Comparison of ENCODE assay signal across 16 cellular contexts in the genomic region with DNA sequence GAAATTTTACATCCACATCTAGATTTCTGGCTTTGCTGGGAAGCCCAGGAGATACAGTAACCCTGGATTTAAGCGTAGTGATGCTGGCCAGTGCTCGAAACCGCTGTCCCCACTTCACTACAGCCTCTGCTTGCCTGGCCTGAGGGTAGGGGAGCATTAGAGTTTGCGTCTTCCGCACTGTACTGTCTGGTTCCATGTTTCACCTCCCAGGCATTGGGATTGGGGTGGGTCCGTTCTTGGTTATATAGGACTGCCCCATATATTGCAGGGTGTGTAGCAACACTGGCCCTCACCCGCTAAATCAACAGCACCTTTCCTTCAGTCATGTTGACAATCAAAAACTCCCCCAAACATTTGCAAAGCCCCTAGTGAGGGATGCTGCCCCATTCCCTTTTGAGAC.
DNase-seq lines count a peak whose midpoint lies in the region; ATAC-seq and TF ChIP-seq lines count a peak whose summit lies in the region.
"Had no signal": no experiment of that assay in that cellular context is flagged by ENCODE, and none has a peak within 500 bp of the region (broad histone marks: within the 10 kb centered on the region; RNA-seq: fewer than 3 reads in every experiment).

No MANE protein-coding gene starts in this region.

- H3K27ac ChIP-seq in A673 (ENCODE audit: low read depth, low read length, poor library complexity, severe bottlenecking), result peak overlapping the region; percentile 43
- H3K27ac ChIP-seq in SK-N-MC, result peak overlapping the region; percentile 88
- peak overlapping the region; percentile 46 for H3K27ac ChIP-seq in lower lobe of right lung
- H3K27ac ChIP-seq in WERI-Rb-1, result no peak overlapping the region

- H3K9ac ChIP-seq in SK-N-MC (ENCODE audit: insufficient read length), result no peak overlapping the region

- H3K27me3 ChIP-seq in A673 (replicated peaks; ENCODE audit: insufficient read depth, low read depth, low read length, poor library complexity) (no peaks in the 10 kb centered on the region), lower lobe of right lung (ENCODE audit: low read depth) (no peaks in the 10 kb centered on the region), WERI-Rb-1 (ENCODE audit: insufficient read depth, low read depth, severe bottlenecking) (no peaks in the 10 kb centered on the region)

- peaks cover 7% of the 10 kb centered on the region for H3K4me1 Mint-ChIP-seq in stimulated activated effector memory CD8-positive, alpha-beta T cell treated with anti-CD3 and anti-CD28 coated beads, Interleukin-12 subunit alpha, Interleukin-12 subunit beta, amount 100 ng/mL, for 72 hours
- H3K4me1 Mint-ChIP-seq: central memory CD8-positive, alpha-beta T cell had no signal

- ATAC-seq in lower lobe of right lung (no peak), GM19452 (IDR thresholded peaks at IDR 0.05; ENCODE audit: unreplicated experiment) (no peak)
- no peak for ATAC-seq in stimulated activated effector memory CD8-positive, alpha-beta T cell treated with anti-CD3 and anti-CD28 coated beads, Interleukin-12 subunit alpha, Interleukin-12 subunit beta, amount 100 ng/mL, for 72 hours
- ATAC-seq: activated naive CD8-positive, alpha-beta T cell treated with anti-CD3 and anti-CD28 coated beads, Interleukin-2, amount 50 U/mL, for 24 hours had no signal

- DNase-seq in A673 (ENCODE audit: low spot score), result no peak
- no peak for DNase-seq in SK-N-MC (ENCODE audit: low read depth, low spot score)
- DNase-seq in lower lobe of right lung, result no peak
- DNase-seq in stimulated activated effector memory CD8-positive, alpha-beta T cell treated with anti-CD3 and anti-CD28 coated beads, Interleukin-12 subunit alpha, Interleukin-12 subunit beta, amount 100 ng/mL, for 72 hours (ENCODE audit: low spot score in 2 of 2), result no peak
- DNase-seq in stimulated activated CD4-positive, alpha-beta T cell treated with anti-CD3 and anti-CD28 coated beads, Interleukin-12 subunit alpha, Interleukin-12 subunit beta, amount 100 ng/mL, for 4 hours, result no peak
- no peak for DNase-seq in WERI-Rb-1
- no peak for DNase-seq in retina
- DNase-seq: activated CD4-positive, alpha-beta T cell treated with anti-CD3 and anti-CD28 coated beads, Interleukin-2, amount 50 U/mL, for 4 hours; activated naive CD8-positive, alpha-beta T cell treated with anti-CD3 and anti-CD28 coated beads, Interleukin-2, amount 50 U/mL, for 24 hours; activated T-cell treated with anti-CD3 and anti-CD28 coated beads, Interleukin-2, amount 50 U/mL, for 24 hours; EL; NCI-H1930; NCI-H526; nucleus accumbens had no signal

- H3K27ac Mint-ChIP-seq in stimulated activated effector memory CD8-positive, alpha-beta T cell treated with anti-CD3 and anti-CD28 coated beads, Interleukin-12 subunit alpha, Interleukin-12 subunit beta, amount 100 ng/mL, for 72 hours, result peak overlapping the region; percentile 14
- H3K27ac Mint-ChIP-seq: activated naive CD8-positive, alpha-beta T cell treated with anti-CD3 and anti-CD28 coated beads, Interleukin-2, amount 50 U/mL, for 24 hours; activated T-cell treated with anti-CD3 and anti-CD28 coated beads, Interleukin-2, amount 50 U/mL, for 24 hours had no signal

- CTCF ChIA-PET in A673 (lab: Charles Lee), result no interaction called here

- no TSS peak for BruUV-seq in A673 (replicated peaks; lab: Mats Ljungman, UMichigan)

- TF ChIP-seq CTCF in A673 (conservative IDR thresholded peaks at IDR 0.05; ENCODE audit: low read depth, low read length) (no peak), lower lobe of right lung (IDR thresholded peaks at IDR 0.05) (no peak), WERI-Rb-1 (IDR thresholded peaks at IDR 0.05; ENCODE audit: low read depth, low read length) (no peak)

- no peak overlapping the region for H3K4me3 Mint-ChIP-seq in stimulated activated effector memory CD8-positive, alpha-beta T cell treated with anti-CD3 and anti-CD28 coated beads, Interleukin-12 subunit alpha, Interleukin-12 subunit beta, amount 100 ng/mL, for 72 hours
- H3K4me3 Mint-ChIP-seq: activated naive CD8-positive, alpha-beta T cell treated with anti-CD3 and anti-CD28 coated beads, Interleukin-2, amount 50 U/mL, for 24 hours; activated T-cell treated with anti-CD3 and anti-CD28 coated beads, Interleukin-2, amount 50 U/mL, for 24 hours; central memory CD8-positive, alpha-beta T cell had no signal

- H3K9me3 ChIP-seq in A673 (ENCODE audit: low read depth, low read length, poor library complexity, severe bottlenecking) (no peaks in the 10 kb centered on the region), SK-N-MC (ENCODE audit: low read depth, low read length) (no peaks in the 10 kb centered on the region), lower lobe of right lung (no peaks in the 10 kb centered on the region), WERI-Rb-1 (ENCODE audit: severe bottlenecking) (no peaks in the 10 kb centered on the region)

- POLR2A ChIA-PET in A673 (lab: Charles Lee; ENCODE audit: low non-redundant PET), result no interaction called here

- no peaks in the 10 kb centered on the region for H3K9me3 Mint-ChIP-seq in stimulated activated effector memory CD8-positive, alpha-beta T cell treated with anti-CD3 and anti-CD28 coated beads, Interleukin-12 subunit alpha, Interleukin-12 subunit beta, amount 100 ng/mL, for 72 hours
- H3K9me3 Mint-ChIP-seq: activated naive CD8-positive, alpha-beta T cell treated with anti-CD3 and anti-CD28 coated beads, Interleukin-2, amount 50 U/mL, for 24 hours; activated T-cell treated with anti-CD3 and anti-CD28 coated beads, Interleukin-2, amount 50 U/mL, for 24 hours; central memory CD8-positive, alpha-beta T cell had no signal

- peaks cover 64% of the 10 kb centered on the region for H3K4me1 ChIP-seq in A673 (ENCODE audit: insufficient read depth, low read length, poor library complexity, severe bottlenecking)
- peaks cover 69% of the 10 kb centered on the region for H3K4me1 ChIP-seq in lower lobe of right lung

- H3K36me3 ChIP-seq in A673 (ENCODE audit: insufficient read depth, low read length, poor library complexity, severe bottlenecking) (no peaks in the 10 kb centered on the region), SK-N-MC (ENCODE audit: insufficient read depth, low read length) (no peaks in the 10 kb centered on the region), lower lobe of right lung (no peaks in the 10 kb centered on the region), WERI-Rb-1 (no peaks in the 10 kb centered on the region)

- intact Hi-C loops in A673 (cut with micrococcal nuclease; ENCODE audit: unreplicated experiment), result no loop called here
- intact Hi-C loops in lower lobe of right lung (cut with DNase I), result no loop called here

- no peaks in the 10 kb centered on the region for H3K36me3 Mint-ChIP-seq in stimulated activated effector memory CD8-positive, alpha-beta T cell treated with anti-CD3 and anti-CD28 coated beads, Interleukin-12 subunit alpha, Interleukin-12 subunit beta, amount 100 ng/mL, for 72 hours

- H3K4me3 ChIP-seq in A673 (ENCODE audit: low read depth, low read length, poor library complexity, severe bottlenecking) (no peak overlapping the region), SK-N-MC (no peak overlapping the region), lower lobe of right lung (no peak overlapping the region), WERI-Rb-1 (ENCODE audit: low read depth, low read length) (no peak overlapping the region)
